ENCODE assay signal across 9 cellular contexts in genomic region chr13:93037780-93038179, GRCh38.
"Had no signal": no experiment of that assay in that cellular context is flagged by ENCODE, and none has a peak within 500 bp of the region (broad histone marks: within the 10 kb centered on the region; RNA-seq: fewer than 3 reads in every experiment).

No MANE protein-coding gene starts in this region.

- H3K36me3 Mint-ChIP-seq: IgD-negative memory B cell had no signal

- H3K4me2 ChIP-seq: KMS-11 had no signal

- H3K4me3 ChIP-seq: K562 had no signal

- FAIRE-seq: HepG2, HTR-8/SVneo, K562 had no signal

- DNase-seq: IMR-90, KBM-7, KG1 had no signal

- H3K9ac ChIP-seq: KMS-11 had no signal

- H3K27ac ChIP-seq: HL-60, KMS-11 had no signal

- H3K4me1 Mint-ChIP-seq: IgD-negative memory B cell had no signal

- ATAC-seq: HepG2, K562 had no signal

- H3K27ac Mint-ChIP-seq: IgD-negative memory B cell had no signal

- H3K27me3 Mint-ChIP-seq: IgD-negative memory B cell had no signal

- H3K4me3 Mint-ChIP-seq: IgD-negative memory B cell had no signal
